Comparison of ENCODE assay signal across 1 cellular context in genomic region chr15:39061952-39062464, GRCh38.
A peak's percentile ranks its signal among the peaks of the same experiment; 100 is the strongest.
TF ChIP-seq lines count a peak whose summit lies in the region.

No MANE protein-coding gene starts in this region.

TF ChIP-seq in HEK293, 187 proteins besides CTCF, POLR2A, EP300 and RAD21:
- no peak for TF ChIP-seq PRDM2 (tag by site-specific recombination; IDR thresholded peaks at IDR 0.05; ENCODE audit: borderline replicate concordance)
- 0 out of 2 replicates have a peak, but pooled peaks have one; percentile 34 for TF ChIP-seq TCF7L2 (IDR thresholded peaks at IDR 0.05; ENCODE audit: borderline replicate concordance, low read depth, low read length)
